8 cellular contexts compared by ENCODE assay signal in the genomic region with DNA sequence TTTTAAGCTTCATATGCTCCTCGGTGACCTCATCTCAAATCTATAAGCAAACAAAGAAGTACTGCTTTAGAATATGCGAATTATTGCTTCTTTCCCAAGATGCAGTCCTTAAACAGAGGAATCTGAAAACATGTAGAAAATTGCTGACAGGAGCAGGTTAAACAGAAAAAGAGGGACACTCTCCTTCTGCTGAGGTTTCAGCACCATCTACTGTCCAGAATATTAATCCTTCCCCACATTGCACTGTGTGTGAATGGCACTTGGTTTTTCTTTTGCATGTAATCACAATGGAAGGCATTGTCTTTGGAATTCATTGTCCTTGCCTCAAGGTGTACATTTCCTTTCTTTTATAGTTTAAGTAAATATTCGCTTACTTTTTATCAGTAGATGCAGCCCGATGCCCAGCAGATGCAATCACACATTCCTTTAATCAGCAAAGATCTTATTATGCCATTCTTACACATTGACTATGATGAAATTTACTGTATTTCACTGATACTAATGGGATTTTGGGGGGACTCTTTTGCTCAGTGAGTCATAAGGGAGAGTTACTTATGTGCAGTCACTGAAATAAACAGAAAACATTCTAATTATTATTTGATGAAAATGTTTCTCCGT.
DNase-seq lines count a peak whose midpoint lies in the region; ATAC-seq and TF ChIP-seq lines count a peak whose summit lies in the region.

No MANE protein-coding gene starts in this region.

- no peak overlapping the region for H3K4me3 Mint-ChIP-seq in activated CD8-positive, alpha-beta T cell treated with anti-CD3 and anti-CD28 coated beads, Interleukin-2, amount 10 ng/mL, durations not matched to agents 7 days and 5 days

- CTCF ChIA-PET in activated CD8-positive, alpha-beta T cell treated with anti-CD3 and anti-CD28 coated beads, Interleukin-2, amount 10 ng/mL, durations not matched to agents 7 days and 5 days (lab: Charles Lee): no interaction called here

- H3K27ac Mint-ChIP-seq in activated CD8-positive, alpha-beta T cell treated with anti-CD3 and anti-CD28 coated beads, Interleukin-2, amount 10 ng/mL, durations not matched to agents 7 days and 5 days: no peak overlapping the region

- no peaks in the 10 kb centered on the region for H3K4me1 Mint-ChIP-seq in activated CD8-positive, alpha-beta T cell treated with anti-CD3 and anti-CD28 coated beads, Interleukin-2, amount 10 ng/mL, durations not matched to agents 7 days and 5 days (ENCODE audit: low read depth)

- H3K36me3 Mint-ChIP-seq in activated CD8-positive, alpha-beta T cell treated with anti-CD3 and anti-CD28 coated beads, Interleukin-2, amount 10 ng/mL, durations not matched to agents 7 days and 5 days (ENCODE audit: low read depth): no peaks in the 10 kb centered on the region

- H3K9me3 Mint-ChIP-seq in activated CD8-positive, alpha-beta T cell treated with anti-CD3 and anti-CD28 coated beads, Interleukin-2, amount 10 ng/mL, durations not matched to agents 7 days and 5 days (ENCODE audit: insufficient read depth): no peaks in the 10 kb centered on the region

- peaks cover 13% of the 10 kb centered on the region for H3K27me3 Mint-ChIP-seq in activated CD8-positive, alpha-beta T cell treated with anti-CD3 and anti-CD28 coated beads, Interleukin-2, amount 10 ng/mL, durations not matched to agents 7 days and 5 days (ENCODE audit: low read depth)

- DNase-seq in NCI-H2081 treated with DMSO at 0.1 percent for 48 hours (lab: John Stamatoyannopoulos, UW): peak; percentile 1
- peak; percentile 9 to 13 for DNase-seq in cardiac fibroblast (ENCODE audit: low read depth in 2 of 2)
- DNase-seq in myocyte (ENCODE audit: low read depth): peak; percentile 1
- no peak for DNase-seq in activated CD8-positive, alpha-beta T cell treated with anti-CD3 and anti-CD28 coated beads, Interleukin-2, amount 10 ng/mL, durations not matched to agents 7 days and 5 days
- no peak for DNase-seq in dedifferentiated amniotic fluid mesenchymal stem cell (ENCODE audit: extremely low spot score)
- no peak for DNase-seq in NCI-H187 treated with DMSO at 0.1 percent for 48 hours (lab: John Stamatoyannopoulos, UW)

- POLR2A ChIA-PET in activated CD8-positive, alpha-beta T cell treated with anti-CD3 and anti-CD28 coated beads, Interleukin-2, amount 10 ng/mL, durations not matched to agents 7 days and 5 days (lab: Charles Lee): no interaction called here

- TF ChIP-seq CTCF in cardiac fibroblast (IDR thresholded peaks at IDR 0.05; ENCODE audit: low read depth, low read length): no peak

- no peak overlapping the region for H3K4me3 ChIP-seq in cardiac fibroblast (replicated peaks in 1 of 2; ENCODE audit: low read depth in 2 of 2, low read length in 2 of 2)

- peak; percentile 66 for ATAC-seq in GM18499 (IDR thresholded peaks at IDR 0.05; ENCODE audit: insufficient read depth, unreplicated experiment)
- peak; percentile 80 for ATAC-seq in HG02623 (IDR thresholded peaks at IDR 0.05; ENCODE audit: unreplicated experiment)
- no peak for ATAC-seq in activated CD8-positive, alpha-beta T cell treated with anti-CD3 and anti-CD28 coated beads, Interleukin-2, amount 10 ng/mL, durations not matched to agents 7 days and 5 days

Comparison
In these comparisons a context has a peak if more than half of its experiments do, and no peak if none do; other contexts are left out.
1. DNase-seq: peak in NCI-H2081 treated with DMSO at 0.1 percent for 48 hours (single experiment), cardiac fibroblast (2 of 2) and myocyte (single experiment); none in activated CD8-positive, alpha-beta T cell treated with anti-CD3 and anti-CD28 coated beads, Interleukin-2, amount 10 ng/mL, durations not matched to agents 7 days and 5 days (single experiment), dedifferentiated amniotic fluid mesenchymal stem cell (single experiment) and NCI-H187 treated with DMSO at 0.1 percent for 48 hours (single experiment).